In the genomic region with DNA sequence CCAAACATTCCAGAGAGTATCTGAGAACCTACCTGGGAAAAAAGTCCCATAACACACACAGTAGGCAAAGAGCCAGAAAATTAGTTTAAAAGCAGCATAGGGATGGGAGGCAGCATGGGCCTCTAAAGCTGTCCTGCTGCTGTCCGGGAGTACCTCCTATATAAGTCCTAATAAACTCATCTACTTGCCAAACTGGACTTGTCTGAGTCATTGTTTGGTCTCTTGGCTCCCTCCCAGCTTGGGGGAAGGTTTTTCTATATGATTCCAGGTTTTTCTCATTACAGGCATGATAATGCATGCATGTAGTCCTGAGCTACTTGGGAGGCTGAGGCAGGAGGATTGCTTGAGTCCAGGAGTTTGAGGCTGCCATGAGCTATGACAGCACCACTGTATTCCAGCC, we compare ENCODE assay signal across 13 cellular contexts. TPM values are rescaled to one million over a fixed set of nuclear protein-coding genes. Genes with fewer than 3 reads are reported as not detected.
DNase-seq lines count a peak whose midpoint lies in the region; ATAC-seq, FAIRE-seq and TF ChIP-seq lines count a peak whose summit lies in the region.
"Had no signal": no experiment of that assay in that cellular context is flagged by ENCODE, and none has a peak within 500 bp of the region (broad histone marks: within the 10 kb centered on the region; RNA-seq: fewer than 3 reads in every experiment).

No MANE protein-coding gene starts in this region.

- FAIRE-seq in GM12891 (lab: Jason Lieb, UNC) = no peak

- H3K36me3 ChIP-seq in A673 (ENCODE audit: insufficient read depth, low read length, poor library complexity, severe bottlenecking) = no peaks in the 10 kb centered on the region
- H3K36me3 ChIP-seq: upper lobe of left lung had no signal

- CTCF ChIA-PET in A673 (lab: Charles Lee) (no interaction called here), GM10248 (lab: Yijun Ruan, JAX) (interaction anchor here (1.3 to 1.8 kb wide), 3 partner anchors 12 to 20 kb away, joined by 3 to 4 read pairs (median 4); no protein-coding TSS in a partner anchor)

- no peak for TF ChIP-seq POLR2A in GM12891 (IDR thresholded peaks at IDR 0.05; ENCODE audit: low read depth, low read length)

- DNase-seq in A673 (ENCODE audit: low spot score) (peak; percentile 41), HK-2 (ENCODE audit: unreplicated experiment) (peak; percentile 38), foreskin keratinocyte (peak; percentile 81 to 90), GM12891 (ENCODE audit: insufficient read length, low spot score) (no peak), GOT3 (lab: John Stamatoyannopoulos, UW) (no peak), GM10248 (ENCODE audit: extremely low spot score) (no peak)
- DNase-seq: effector memory CD4-positive, alpha-beta T cell; kidney glomerular epithelial cell; NCI-H526 treated with DMSO at 0.1 percent for 48 hours; occipital lobe; upper lobe of left lung had no signal

- no peaks in the 10 kb centered on the region for H3K27me3 ChIP-seq in A673 (replicated peaks; ENCODE audit: insufficient read depth, low read depth, low read length, poor library complexity)
- no peaks in the 10 kb centered on the region for H3K27me3 ChIP-seq in foreskin keratinocyte
- H3K27me3 ChIP-seq: upper lobe of left lung had no signal

- H3K4me1 ChIP-seq in A673 (ENCODE audit: insufficient read depth, low read length, poor library complexity, severe bottlenecking) = no peaks in the 10 kb centered on the region
- peaks cover 55% of the 10 kb centered on the region for H3K4me1 ChIP-seq in foreskin keratinocyte

- H3K9me3 ChIP-seq in A673 (ENCODE audit: low read depth, low read length, poor library complexity, severe bottlenecking) = no peaks in the 10 kb centered on the region
- H3K9me3 ChIP-seq: upper lobe of left lung had no signal

- no peak overlapping the region for H3K4me3 ChIP-seq in A673 (ENCODE audit: low read depth, low read length, poor library complexity, severe bottlenecking)
- H3K4me3 ChIP-seq: upper lobe of left lung had no signal

- intact Hi-C loops in A673 (cut with micrococcal nuclease; ENCODE audit: unreplicated experiment) = no loop called here

- POLR2A ChIA-PET in A673 (lab: Charles Lee; ENCODE audit: low non-redundant PET) = interaction anchor here (0.6 kb wide), 1 partner anchor 662 kb away, joined by 3 read pairs; no protein-coding TSS in a partner anchor
- POLR2A ChIA-PET in GM10248 (lab: Yijun Ruan, JAX) = no interaction called here

- no peak for TF ChIP-seq CTCF in A673 (conservative IDR thresholded peaks at IDR 0.05; ENCODE audit: low read depth, low read length)
- no peak for TF ChIP-seq CTCF in VCaP (conservative IDR thresholded peaks at IDR 0.05)
- no peak for TF ChIP-seq CTCF in foreskin keratinocyte (conservative IDR thresholded peaks at IDR 0.05)
- TF ChIP-seq CTCF in GM10248 (IDR thresholded peaks at IDR 0.05; ENCODE audit: control extremely low read depth, extremely low read depth, low read depth, missing control alignments) = no peak

- no TSS peak for BruUV-seq in A673 (replicated peaks; lab: Mats Ljungman, UMichigan)

- H3K27ac ChIP-seq in A673 (ENCODE audit: low read depth, low read length, poor library complexity, severe bottlenecking) (no peak overlapping the region), VCaP (peak overlapping the region; percentile 74), foreskin keratinocyte (peak overlapping the region; percentile 72)
- H3K27ac ChIP-seq: upper lobe of left lung had no signal

- ATAC-seq in foreskin keratinocyte = peak; percentile 65
- ATAC-seq in HG02852 (IDR thresholded peaks at IDR 0.05; ENCODE audit: unreplicated experiment) = no peak

TF ChIP-seq in GM12891, 5 proteins besides CTCF, POLR2A, EP300 and RAD21:
- TF ChIP-seq TAF1 (IDR thresholded peaks at IDR 0.05; ENCODE audit: low read depth, low read length) (no peak), SPI1 (IDR thresholded peaks at IDR 0.05; ENCODE audit: low read depth, low read length) (no peak), PAX5 (IDR thresholded peaks at IDR 0.05; ENCODE audit: insufficient read depth, low read length, severe bottlenecking) (no peak), POU2F2 (IDR thresholded peaks at IDR 0.05; ENCODE audit: low read depth, low read length) (no peak), POLR2AphosphoS5 (IDR thresholded peaks at IDR 0.05; ENCODE audit: low read depth, low read length) (no peak)

RNA-seq across cellular contexts. Expression of a gene that starts 17.5 kb away (rescaled TPM):
- 45.4 and 49.3 TPM in 2 replicates for total RNA-seq in A673 (2021)
- total RNA-seq in foreskin keratinocyte = 61.6 and 69.3 TPM in 2 replicates
- 21.3 and 22.9 TPM in 2 replicates for polyA plus RNA-seq in foreskin keratinocyte
- 5.7 TPM for polyA plus RNA-seq in GM12891 (2012; ENCODE audit: low read depth, missing spikeins)

Comparison
In these comparisons a context has a peak if more than half of its experiments do, and no peak if none do; other contexts are left out.
1. DNase-seq: peak in A673 (single experiment), HK-2 (single experiment) and foreskin keratinocyte (2 of 2); none in GM12891 (single experiment), GOT3 (single experiment) and GM10248 (single experiment).